In genomic region chr3:8575364-8576104, GRCh38 we compare ENCODE assay signal across 20 cellular contexts.
DNase-seq lines count a peak whose midpoint lies in the region; ATAC-seq, FAIRE-seq and TF ChIP-seq lines count a peak whose summit lies in the region.
"Had no signal": no experiment of that assay in that cellular context is flagged by ENCODE, and none has a peak within 500 bp of the region (broad histone marks: within the 10 kb centered on the region; RNA-seq: fewer than 3 reads in every experiment).

No MANE protein-coding gene starts in this region.

- peak overlapping the region; percentile 92 for H3K4ac ChIP-seq in IMR-90 (ENCODE audit: low read depth, low read length)

- peak overlapping the region; percentile 80 for H2BK120ac ChIP-seq in IMR-90 (ENCODE audit: low read depth, low read length)

- peak overlapping the region; percentile 95 for H2BK20ac ChIP-seq in IMR-90 (ENCODE audit: low read depth, low read length)

- peak overlapping the region; percentile 91 for H3K18ac ChIP-seq in IMR-90 (ENCODE audit: low read depth, low read length)

- H3K9ac ChIP-seq in IMR-90 (ENCODE audit: low read depth, low read length) = no peak overlapping the region
- H3K9ac ChIP-seq: KMS-11, parathyroid adenoma had no signal

- DNase-seq in IMR-90 (peak; percentile 51), brain pericyte (ENCODE audit: low read depth, low spot score) (peak; percentile 24), iris pigment epithelial cell (ENCODE audit: low read depth) (peak; percentile 83), tibial artery (no peak), T-helper 17 cell (no peak), pancreas (no peak)
- no peak for DNase-seq in activated CD4-positive, alpha-beta T cell treated with anti-CD3 and anti-CD28 coated beads for 36 hours
- DNase-seq: activated CD4-positive, alpha-beta T cell treated with anti-CD3 and anti-CD28 coated beads for 4 hours; activated naive CD4-positive, alpha-beta T cell treated with anti-CD3 and anti-CD28 coated beads, Interleukin-2, amount 50 U/mL, for 16 hours; BE2C; DMS153; heart right ventricle; kidney; NCI-H1436; stimulated activated CD4-positive, alpha-beta T cell treated with anti-CD3 and anti-CD28 coated beads, Interleukin-15, amount 100 ng/mL, for 24 hours; T1000 had no signal

- peak overlapping the region; percentile 95 for H2BK5ac ChIP-seq in IMR-90 (ENCODE audit: low read depth, low read length, poor library complexity, severe bottlenecking)

- H3K4me3 ChIP-seq in IMR-90 (ENCODE audit: insufficient read depth, low read depth, low read length) (no peak overlapping the region), tibial artery (no peak overlapping the region), pancreas (no peak overlapping the region)
- H3K4me3 ChIP-seq: heart right ventricle, SJSA1 had no signal

- peak overlapping the region; percentile 72; the same call in 1 of the 2 replicates for H3K27ac ChIP-seq in IMR-90 (ENCODE audit: insufficient read depth, low read length)
- peak overlapping the region; percentile 58 to 69 for H3K27ac ChIP-seq in tibial artery
- H3K27ac ChIP-seq in pancreas = no peak overlapping the region
- H3K27ac ChIP-seq: KMS-11, parathyroid adenoma, SJSA1 had no signal

- CTCF ChIA-PET in IMR-90 (lab: Yijun Ruan, JAX) = interaction anchor here (0.5 kb wide), 2 partner anchors 16 to 908 kb away, joined by 3 read pairs; no protein-coding TSS in a partner anchor
- CTCF ChIA-PET in activated CD4-positive, alpha-beta T cell treated with anti-CD3 and anti-CD28 coated beads for 36 hours (lab: Charles Lee) = interaction anchor here (0.7 kb wide), 1 partner anchor 55 kb away, joined by 3 read pairs; no protein-coding TSS in a partner anchor

- peak overlapping the region; percentile 37 to 50; a peak in 3 of 4 replicates for H4K8ac ChIP-seq in IMR-90 (ENCODE audit: low read depth in 2 of 2, low read length in 2 of 2)

- no peak for TF ChIP-seq RAD21 in IMR-90 (IDR thresholded peaks at IDR 0.05; ENCODE audit: low read length)

- H3K9me3 ChIP-seq in IMR-90 (ENCODE audit: control insufficient read depth, insufficient read depth, low read length) (no peaks in the 10 kb centered on the region), tibial artery (no peaks in the 10 kb centered on the region), T-helper 17 cell (ENCODE audit: control insufficient read depth, low read length, poor library complexity, severe bottlenecking) (no peaks in the 10 kb centered on the region), pancreas (no peaks in the 10 kb centered on the region)
- H3K9me3 ChIP-seq: BE2C, SJSA1 had no signal

- intact Hi-C loops in IMR-90 (cut with micrococcal nuclease) = loop anchor here (1.0 to 5.0 kb wide), 2 partner anchors 15 to 47 kb away; no protein-coding TSS in a partner anchor
- intact Hi-C loops in tibial artery (cut with DNase I; ENCODE audit: low total_unique reads) = no loop called here
- intact Hi-C loops in activated CD4-positive, alpha-beta T cell treated with anti-CD3 and anti-CD28 coated beads for 36 hours (cut with DNase I, micrococcal nuclease) = no loop called here
- intact Hi-C loops in pancreas (cut with DNase I) = no loop called here

- peak overlapping the region; percentile 81 for H4K5ac ChIP-seq in IMR-90 (ENCODE audit: low read depth, low read length)

- no peak for ATAC-seq in IMR-90 (ENCODE audit: low read depth)
- ATAC-seq in T-helper 17 cell = no peak
- ATAC-seq in activated CD4-positive, alpha-beta T cell treated with anti-CD3 and anti-CD28 coated beads for 36 hours = no peak
- no peak for ATAC-seq in pancreas

- peak overlapping the region; percentile 61 for H3K14ac ChIP-seq in IMR-90 (replicated peaks; ENCODE audit: low read depth, low read length)

- H3K4me1 Mint-ChIP-seq in T-helper 17 cell = peaks cover 4% of the 10 kb centered on the region
- H3K4me1 Mint-ChIP-seq in activated CD4-positive, alpha-beta T cell treated with anti-CD3 and anti-CD28 coated beads for 36 hours = peaks cover 12% of the 10 kb centered on the region

- no TSS peak for BruUV-seq in IMR-90 (replicated peaks; lab: Mats Ljungman, UMichigan)

- no peak overlapping the region for H3K4me2 ChIP-seq in IMR-90 (ENCODE audit: low read depth, low read length)
- H3K4me2 ChIP-seq: KMS-11 had no signal

- peak overlapping the region; percentile 87; the same call in 2 of the 3 replicates for H2BK15ac ChIP-seq in IMR-90 (ENCODE audit: low read depth, low read length)

- TF ChIP-seq CTCF in IMR-90 (conservative IDR thresholded peaks at IDR 0.05; ENCODE audit: low read depth, low read length) = no peak
- TF ChIP-seq CTCF in tibial artery (IDR thresholded peaks at IDR 0.05) = no peak
- no peak for TF ChIP-seq CTCF in pancreas (IDR thresholded peaks at IDR 0.05)

- no peak for TF ChIP-seq POLR2A in IMR-90 (IDR thresholded peaks at IDR 0.05; ENCODE audit: low read depth, low read length)

- H3K27ac Mint-ChIP-seq in T-helper 17 cell = no peak overlapping the region
- H3K27ac Mint-ChIP-seq in activated CD4-positive, alpha-beta T cell treated with anti-CD3 and anti-CD28 coated beads for 36 hours = no peak overlapping the region

- 100% methylated on average over 3 of the region's 5 CpGs; no CpG with 5 or more reads in 1 of the 2 experiments for WGBS in IMR-90 (ENCODE audit: extremely low coverage in 2 of 2, insufficient read length in 1 of 2), 2 experiments
- WGBS in pancreas, 2 donors = 95 to 97% methylated on average over 5 of the region's 5 CpGs

- no peaks in the 10 kb centered on the region for H3K27me3 ChIP-seq in IMR-90 (ENCODE audit: control insufficient read depth, insufficient read depth, low read length)
- no peaks in the 10 kb centered on the region for H3K27me3 ChIP-seq in tibial artery
- H3K27me3 ChIP-seq in pancreas = no peaks in the 10 kb centered on the region
- H3K27me3 ChIP-seq: BE2C, heart right ventricle, SJSA1 had no signal

- peaks cover 24% of the 10 kb centered on the region for H3K4me1 ChIP-seq in IMR-90 (ENCODE audit: control insufficient read depth, insufficient read depth, low read length)
- H3K4me1 ChIP-seq in tibial artery = peaks cover 5 to 63% (median 27%) of the 10 kb centered on the region in 4 donors
- H3K4me1 ChIP-seq in pancreas = no peaks in the 10 kb centered on the region
- H3K4me1 ChIP-seq: BE2C, parathyroid adenoma had no signal

- peak overlapping the region; percentile 18; the same call in 1 of the 2 replicates for H3K56ac ChIP-seq in IMR-90 (ENCODE audit: extremely low read depth, insufficient read depth, low read length)

- no peaks in the 10 kb centered on the region for H3K9me3 Mint-ChIP-seq in activated CD4-positive, alpha-beta T cell treated with anti-CD3 and anti-CD28 coated beads for 36 hours (ENCODE audit: low read depth)
- H3K9me3 Mint-ChIP-seq: central memory CD8-positive, alpha-beta T cell had no signal

- H3K79me1 ChIP-seq in IMR-90 (ENCODE audit: low read depth in 1 of 2, low read length in 2 of 2) = no peaks in the 10 kb centered on the region

- POLR2A ChIA-PET in IMR-90 (lab: Charles Lee; ENCODE audit: unreplicated experiment) = interaction anchor here (0.5 kb wide), 1 partner anchor 75 kb away, joined by 3 read pairs; no protein-coding TSS in a partner anchor
- POLR2A ChIA-PET in activated CD4-positive, alpha-beta T cell treated with anti-CD3 and anti-CD28 coated beads for 36 hours (lab: Charles Lee) = no interaction called here

- H3K23ac ChIP-seq in IMR-90 (ENCODE audit: low read depth, low read length) = peak overlapping the region; percentile 59

- H3K4me3 Mint-ChIP-seq in T-helper 17 cell = no peak overlapping the region
- no peak overlapping the region for H3K4me3 Mint-ChIP-seq in activated CD4-positive, alpha-beta T cell treated with anti-CD3 and anti-CD28 coated beads for 36 hours
- H3K4me3 Mint-ChIP-seq: central memory CD8-positive, alpha-beta T cell had no signal

- FAIRE-seq in pancreas (lab: Jason Lieb, UNC) = no peak
- FAIRE-seq: kidney had no signal

- H4K91ac ChIP-seq in IMR-90 (ENCODE audit: insufficient read depth, low read depth, low read length) = peak overlapping the region; percentile 86

- no peaks in the 10 kb centered on the region for H3K27me3 Mint-ChIP-seq in T-helper 17 cell
- H3K27me3 Mint-ChIP-seq in activated CD4-positive, alpha-beta T cell treated with anti-CD3 and anti-CD28 coated beads for 36 hours = no peaks in the 10 kb centered on the region
- H3K27me3 Mint-ChIP-seq: central memory CD8-positive, alpha-beta T cell had no signal

- H3K9me1 ChIP-seq in IMR-90 (ENCODE audit: insufficient read depth, low read length) = peaks cover 27% of the 10 kb centered on the region

- no peak overlapping the region for H2AFZ ChIP-seq in IMR-90 (replicated peaks; ENCODE audit: low read length, poor library complexity)
- H2AFZ ChIP-seq: parathyroid adenoma had no signal

- peaks cover 8% of the 10 kb centered on the region for H4K20me1 ChIP-seq in IMR-90 (ENCODE audit: insufficient read depth, low read length)

- peak overlapping the region; percentile 25 for H2AK9ac ChIP-seq in IMR-90 (replicated peaks; ENCODE audit: low read depth, low read length, poor library complexity)

- in situ Hi-C loops in IMR-90 (cut with MboI; ENCODE audit: low sequenced_read_pairs) = no loop called here

- dilution Hi-C loops in IMR-90 (cut with HindIII; ENCODE audit: low sequenced_read_pairs, unreplicated experiment) = no loop called here

- H3K36me3 ChIP-seq in IMR-90 (ENCODE audit: control insufficient read depth, insufficient read depth, low read length) (no peaks in the 10 kb centered on the region), tibial artery (peaks cover 12 to 39% (median 20%) of the 10 kb centered on the region in 3 donors), pancreas (no peaks in the 10 kb centered on the region)
- H3K36me3 ChIP-seq: BE2C, SJSA1 had no signal

- no peaks in the 10 kb centered on the region for H3K36me3 Mint-ChIP-seq in T-helper 17 cell (ENCODE audit: low read depth)
- no peaks in the 10 kb centered on the region for H3K36me3 Mint-ChIP-seq in activated CD4-positive, alpha-beta T cell treated with anti-CD3 and anti-CD28 coated beads for 36 hours (ENCODE audit: low read depth)

- peak overlapping the region; percentile 90 for H2AK5ac ChIP-seq in IMR-90 (ENCODE audit: low read depth, low read length)

TF ChIP-seq in IMR-90, 13 proteins besides CTCF, POLR2A, EP300 and RAD21:
- TF ChIP-seq CHD1 (IDR thresholded peaks at IDR 0.05; ENCODE audit: low read depth, low read length) = no peak
- peak; percentile 42; the same call in 1 of the 2 replicates for TF ChIP-seq FOS (IDR thresholded peaks at IDR 0.05; ENCODE audit: low read depth, low read length)

Comparison
In these comparisons a context has a peak if more than half of its experiments do, and no peak if none do; other contexts are left out.
1. DNase-seq: peak in IMR-90 (single experiment), brain pericyte (single experiment) and iris pigment epithelial cell (single experiment); none in tibial artery (0 of 2), T-helper 17 cell (0 of 3), activated CD4-positive, alpha-beta T cell treated with anti-CD3 and anti-CD28 coated beads for 36 hours (single experiment) and pancreas (0 of 6).
2. H3K27ac ChIP-seq: peak in IMR-90 (single experiment) and tibial artery (2 of 2); none in pancreas (0 of 4).